Comparison of ENCODE assay signal across 8 cellular contexts in the genomic region with DNA sequence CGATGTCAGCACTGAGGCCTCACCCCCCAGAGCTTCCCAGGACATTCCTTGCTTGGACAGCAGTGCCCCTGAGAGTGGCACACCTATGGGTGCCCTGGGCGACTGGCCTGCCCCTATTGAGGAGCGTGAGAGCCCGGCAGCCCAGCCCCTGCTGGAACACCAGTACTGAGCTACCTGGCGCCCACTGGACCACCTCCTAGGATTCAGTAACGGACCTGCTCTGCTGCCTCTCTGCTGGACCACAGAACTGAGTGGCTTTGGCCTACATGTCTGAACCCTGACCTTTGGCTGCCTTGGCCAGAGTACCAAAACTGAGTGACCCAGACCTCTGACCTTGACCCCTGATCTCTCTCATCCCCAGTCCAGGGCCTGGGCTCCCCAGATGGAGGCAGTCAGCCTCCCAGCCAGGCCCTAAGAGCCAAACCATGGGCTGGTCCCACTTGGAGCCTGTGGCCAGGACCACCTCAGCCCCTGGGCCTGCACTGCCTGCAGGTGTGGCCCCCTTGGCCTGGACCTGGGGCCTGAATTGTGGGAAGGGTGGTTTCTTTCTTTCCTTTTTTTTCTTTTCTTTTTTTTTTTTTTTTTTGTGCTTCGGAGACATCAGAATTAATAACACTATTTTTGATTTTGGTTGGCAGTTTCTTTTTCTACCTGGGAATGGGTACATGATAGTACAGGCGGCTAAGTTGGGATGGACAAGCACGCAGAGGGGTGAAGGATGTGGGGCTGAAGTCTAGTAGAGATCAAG. TPM values are rescaled to one million over a fixed set of nuclear protein-coding genes. Genes with fewer than 3 reads are reported as not detected.
A peak's percentile ranks its signal among the peaks of the same experiment; 100 is the strongest.
DNase-seq lines count a peak whose midpoint lies in the region; ATAC-seq and TF ChIP-seq lines count a peak whose summit lies in the region.

No MANE protein-coding gene starts in this region.

- H3K9me3 ChIP-seq in HUES6 (ENCODE audit: control insufficient read depth, insufficient read depth, low read depth, low read length) (no peaks in the 10 kb centered on the region), body of pancreas (no peaks in the 10 kb centered on the region)

- H3K36me3 ChIP-seq in HUES6 (ENCODE audit: control insufficient read depth, insufficient read depth, low read length), result peaks cover 49% of the 10 kb centered on the region
- peaks cover 8 to 16% of the 10 kb centered on the region in 2 donors for H3K36me3 ChIP-seq in body of pancreas (replicated peaks in 1 of 2; ENCODE audit: insufficient read depth in 1 of 2, low read depth in 2 of 2)

- 93 to 94% methylated on average over 3 to 8 of the region's 9 CpGs for WGBS in body of pancreas, 2 donors

- no peaks in the 10 kb centered on the region for H3K27me3 ChIP-seq in HUES6 (ENCODE audit: control insufficient read depth, insufficient read depth, low read length)
- H3K27me3 ChIP-seq in body of pancreas, result no peaks in the 10 kb centered on the region

- H3K27ac ChIP-seq in HUES6 (ENCODE audit: low read depth, low read length), result no peak overlapping the region
- peak overlapping the region; percentile 59 to 83 (median 74) for H3K27ac ChIP-seq in body of pancreas

- H3K27ac Mint-ChIP-seq in naive thymus-derived CD8-positive, alpha-beta T cell, result peak overlapping the region; percentile 37 to 98 (median 91)

- POLR2A ChIA-PET in AG04449 (lab: Yijun Ruan, JAX), result interaction anchor here (0.7 to 2.1 kb wide), 6 partner anchors 16 to 223 kb away, joined by 3 to 17 read pairs (median 4); a partner anchor contains a TSS
- POLR2A ChIA-PET in naive thymus-derived CD8-positive, alpha-beta T cell (lab: Charles Lee), result interaction anchor here (0.7 to 38.5 kb wide), 7 partner anchors 10 to 505 kb away, joined by 3 to 1068 read pairs (median 5); a partner anchor contains a TSS

- intact Hi-C loops in body of pancreas (cut with DNase I), result no loop called here
- intact Hi-C loops in sciatic nerve (cut with DNase I), result no loop called here

- CTCF ChIA-PET in AG04449 (lab: Yijun Ruan, JAX), result interaction anchor here (0.7 to 2.7 kb wide), 12 partner anchors 11 to 182 kb away, joined by 3 to 20 read pairs (median 4); a partner anchor contains a TSS

- peaks cover 16 to 51% (median 50%) of the 10 kb centered on the region in 4 donors for H3K4me1 Mint-ChIP-seq in naive thymus-derived CD8-positive, alpha-beta T cell

- H3K27me3 Mint-ChIP-seq in naive thymus-derived CD8-positive, alpha-beta T cell, result peaks cover 0 to 3% (median 0%) of the 10 kb centered on the region in 5 donors

- peaks cover 15% of the 10 kb centered on the region for H3K4me1 ChIP-seq in HUES6 (ENCODE audit: control insufficient read depth, insufficient read depth, low read length)
- peaks cover 30% of the 10 kb centered on the region for H3K4me1 ChIP-seq in body of pancreas

- peak overlapping the region; percentile 63 to 96 (median 92) for H3K4me3 Mint-ChIP-seq in naive thymus-derived CD8-positive, alpha-beta T cell

- H3K9ac ChIP-seq in HUES6 (ENCODE audit: low read length), result no peak overlapping the region

- H3K36me3 Mint-ChIP-seq in naive thymus-derived CD8-positive, alpha-beta T cell, result peaks cover 0 to 23% (median 2%) of the 10 kb centered on the region in 3 donors

- no peak for DNase-seq in AG04449 (ENCODE audit: low read depth, low spot score)
- no peak for DNase-seq in body of pancreas
- DNase-seq in naive thymus-derived CD8-positive, alpha-beta T cell, result no peak
- no peak for DNase-seq in HuH-7 (ENCODE audit: low spot score)
- no peak for DNase-seq in kidney glomerular epithelial cell (lab: John Stamatoyannopoulos, UW)
- DNase-seq in germinal center (ENCODE audit: low spot score), result no peak
- no peak for DNase-seq in sciatic nerve (ENCODE audit: low spot score)

- no peak for TF ChIP-seq POLR2A in body of pancreas (IDR thresholded peaks at IDR 0.05)

- ATAC-seq in body of pancreas (no peak), sciatic nerve (no peak)
- no peak for ATAC-seq in naive thymus-derived CD8-positive, alpha-beta T cell

- H3K4me3 ChIP-seq in AG04449 (ENCODE audit: low read depth, low read length) (peak overlapping the region; percentile 34; the same call in 1 of the 2 replicates), HUES6 (ENCODE audit: low read depth, low read length) (peak overlapping the region; percentile 82), body of pancreas (no peak overlapping the region)

- TF ChIP-seq CTCF in AG04449 (IDR thresholded peaks at IDR 0.05; ENCODE audit: insufficient read depth, low read length, missing control alignments), result no peak
- no peak for TF ChIP-seq CTCF in body of pancreas (IDR thresholded peaks at IDR 0.05)

- no peaks in the 10 kb centered on the region for H3K9me3 Mint-ChIP-seq in naive thymus-derived CD8-positive, alpha-beta T cell

RNA-seq across cellular contexts. Expression of a gene that starts 0.9 kb away (rescaled TPM):
- 10 to 100 TPM; 23.6 to 29.3 TPM for total RNA-seq in body of pancreas
- 100 to 1,000 TPM; 155 to 157 TPM for total RNA-seq in naive thymus-derived CD8-positive, alpha-beta T cell
- polyA plus RNA-seq in naive thymus-derived CD8-positive, alpha-beta T cell, result 100 to 1,000 TPM; 118 to 238 (median 140) TPM
- 86.9 TPM for total RNA-seq in sciatic nerve

RNA-seq across cellular contexts. Expression of a gene that starts 21.4 kb away (rescaled TPM):
- 10 to 100 TPM; 21.8 to 56.7 TPM for total RNA-seq in body of pancreas
- 10 to 100 TPM; 57.4 to 64.2 TPM for total RNA-seq in naive thymus-derived CD8-positive, alpha-beta T cell
- polyA plus RNA-seq in naive thymus-derived CD8-positive, alpha-beta T cell, result 1 to 10 TPM in 2 of 3 donors, under 1 TPM in 1; 0.96 to 6.5 (median 2.2) TPM
- total RNA-seq in sciatic nerve, result 23.9 TPM

RNA-seq across cellular contexts. Expression of a gene that starts 23.0 kb away (rescaled TPM):
- 10 to 100 TPM; 31.6 to 94.9 TPM for total RNA-seq in body of pancreas
- total RNA-seq in naive thymus-derived CD8-positive, alpha-beta T cell, result 10 to 100 TPM; 61.6 to 66.3 TPM
- 10 to 100 TPM in 2 of 3 donors, 1 to 10 TPM in 1; 8.7 to 20.5 (median 12.7) TPM for polyA plus RNA-seq in naive thymus-derived CD8-positive, alpha-beta T cell
- 132 TPM for total RNA-seq in sciatic nerve

RNA-seq across cellular contexts. Expression of a gene that starts 25.7 kb away (rescaled TPM):
- 10 to 100 TPM; 27.5 to 45.8 TPM for total RNA-seq in body of pancreas
- total RNA-seq in naive thymus-derived CD8-positive, alpha-beta T cell, result 100 to 1,000 TPM; 175 to 184 TPM
- 10 to 100 TPM; 38.4 to 69.8 (median 56.6) TPM for polyA plus RNA-seq in naive thymus-derived CD8-positive, alpha-beta T cell
- total RNA-seq in sciatic nerve, result 95.6 TPM

RNA-seq across cellular contexts. Expression of a gene that starts 41.4 kb away (rescaled TPM):
- 1 to 10 TPM in 1 of 2 donors, under 1 TPM in 1; 0.66 to 1.0 TPM for total RNA-seq in body of pancreas
- total RNA-seq in naive thymus-derived CD8-positive, alpha-beta T cell, result 1 to 10 TPM; 2.4 to 5.0 TPM
- polyA plus RNA-seq in naive thymus-derived CD8-positive, alpha-beta T cell, result under 1 TPM in 1 of 3 donors, not detected in 2; 0.34 TPM
- 1.5 TPM for total RNA-seq in sciatic nerve

Comparison
In these comparisons a context has a peak if more than half of its experiments do, and no peak if none do; other contexts are left out.
1. H3K4me3 ChIP-seq: peak in AG04449 (single experiment) and HUES6 (single experiment); none in body of pancreas (0 of 2).